Comparison of ENCODE assay signal across 11 cellular contexts in genomic region chr12:101021911-101022388, GRCh38.
DNase-seq lines count a peak whose midpoint lies in the region; TF ChIP-seq lines count a peak whose summit lies in the region.
"Had no signal": no experiment of that assay in that cellular context is flagged by ENCODE, and none has a peak within 500 bp of the region (broad histone marks: within the 10 kb centered on the region; RNA-seq: fewer than 3 reads in every experiment).

No MANE protein-coding gene starts in this region.

- H3K79me2 ChIP-seq in mammary epithelial cell (ENCODE audit: insufficient read depth, low read length) = no peaks in the 10 kb centered on the region

- in situ Hi-C loops in mammary epithelial cell (cut with MboI; ENCODE audit: low sequenced_read_pairs in 2 of 2) = no loop called here

- H3K27me3 ChIP-seq in mammary epithelial cell (ENCODE audit: insufficient read depth, low read length) = no peaks in the 10 kb centered on the region
- no peaks in the 10 kb centered on the region for H3K27me3 ChIP-seq in mesenchymal stem cell (ENCODE audit: control insufficient read depth in 1 of 2, insufficient read depth in 1 of 2, low read length in 2 of 2)

- no peak overlapping the region for H3K18ac ChIP-seq in mesenchymal stem cell (ENCODE audit: low read depth in 1 of 2, low read length in 2 of 2)

- no peaks in the 10 kb centered on the region for H3K36me3 ChIP-seq in mammary epithelial cell (ENCODE audit: insufficient read depth, low read length)
- H3K36me3 ChIP-seq in mesenchymal stem cell (ENCODE audit: control insufficient read depth in 1 of 2, insufficient read depth in 2 of 2, low read depth in 1 of 2, low read length in 2 of 2) = no peaks in the 10 kb centered on the region
- H3K36me3 ChIP-seq: WERI-Rb-1 had no signal

- no peak overlapping the region for H2AK5ac ChIP-seq in mesenchymal stem cell (ENCODE audit: low read length, severe bottlenecking)

- TF ChIP-seq CTCF in AG10803 (conservative IDR thresholded peaks at IDR 0.05; ENCODE audit: low read length) (no peak), mammary epithelial cell (conservative IDR thresholded peaks at IDR 0.05 in 1 of 2, IDR thresholded peaks at IDR 0.05 in 1 of 2; ENCODE audit: extremely low read depth in 1 of 2, insufficient read depth in 1 of 2, low read depth in 1 of 2, low read length in 2 of 2) (no peak), GM10266 (IDR thresholded peaks at IDR 0.05; ENCODE audit: control insufficient read depth, insufficient read depth, low read depth, missing control alignments) (no peak)

- H2BK5ac ChIP-seq in mesenchymal stem cell (ENCODE audit: low read depth, low read length, poor library complexity, severe bottlenecking) = no peak overlapping the region

- H3K9me3 ChIP-seq in mammary epithelial cell (replicated peaks; ENCODE audit: insufficient read depth, low read length) (peaks cover 3% of the 10 kb centered on the region), mesenchymal stem cell (ENCODE audit: control insufficient read depth, low read length) (no peaks in the 10 kb centered on the region)

- no peak overlapping the region for H3K4me3 ChIP-seq in AG10803 (ENCODE audit: low read length)
- no peak overlapping the region for H3K4me3 ChIP-seq in mammary epithelial cell (replicated peaks in 1 of 3; ENCODE audit: insufficient read depth in 1 of 3, low read depth in 2 of 3, low read length in 3 of 3)
- no peak overlapping the region for H3K4me3 ChIP-seq in mesenchymal stem cell (ENCODE audit: insufficient read depth in 1 of 2, low read depth in 1 of 2, low read length in 2 of 2)

- dilution Hi-C loops in mammary epithelial cell (cut with HindIII; ENCODE audit: low sequenced_read_pairs) = no loop called here

- no peak overlapping the region for H2BK120ac ChIP-seq in mesenchymal stem cell (ENCODE audit: low read depth, low read length)

- no peak overlapping the region for H4K8ac ChIP-seq in mesenchymal stem cell (ENCODE audit: low read length)

- H3K27ac ChIP-seq in mammary epithelial cell (ENCODE audit: insufficient read depth, low read depth, low read length) = peak overlapping the region; percentile 97
- peak overlapping the region; percentile 61 for H3K27ac ChIP-seq in mesenchymal stem cell (ENCODE audit: low read length, poor library complexity, severe bottlenecking)
- H3K27ac ChIP-seq: WERI-Rb-1 had no signal

- no peak overlapping the region for H2BK12ac ChIP-seq in mesenchymal stem cell (ENCODE audit: low read length in 2 of 2)

- H3K4me1 ChIP-seq in mammary epithelial cell (ENCODE audit: insufficient read depth, low read length) = peaks cover 49% of the 10 kb centered on the region
- H3K4me1 ChIP-seq in mesenchymal stem cell (ENCODE audit: control insufficient read depth, insufficient read depth, low read depth, low read length) = peaks cover 2% of the 10 kb centered on the region

- peak overlapping the region; percentile 37 for H3K9ac ChIP-seq in mammary epithelial cell (ENCODE audit: insufficient read depth, low read length)
- peak overlapping the region; percentile 76 for H3K9ac ChIP-seq in mesenchymal stem cell (ENCODE audit: low read length)

- no peak overlapping the region for H3K23ac ChIP-seq in mesenchymal stem cell (ENCODE audit: low read length in 2 of 2)

- H3K4me2 ChIP-seq in mammary epithelial cell (ENCODE audit: insufficient read depth, low read depth, low read length) (peak overlapping the region; percentile 73), mesenchymal stem cell (ENCODE audit: low read length, poor library complexity, severe bottlenecking) (no peak overlapping the region)

- H4K20me1 ChIP-seq in mammary epithelial cell (ENCODE audit: insufficient read depth, low read length) = no peaks in the 10 kb centered on the region

- no peak overlapping the region for H3K4ac ChIP-seq in mesenchymal stem cell (ENCODE audit: low read depth in 1 of 2, low read length in 2 of 2)

- no peak overlapping the region for H4K91ac ChIP-seq in mesenchymal stem cell (ENCODE audit: low read length)

- DNase-seq in AG10803 (ENCODE audit: low read depth) (peak; percentile 94), LoVo (ENCODE audit: low spot score) (peak; percentile 35), mammary epithelial cell (peak; percentile 79), mesenchymal stem cell (peak; percentile 82), NK-92 (lab: John Stamatoyannopoulos, UW; ENCODE audit: unreplicated experiment) (no peak), NCI-H1417 treated with DMSO at 0.1 percent for 48 hours (lab: John Stamatoyannopoulos, UW) (no peak), GM10266 (ENCODE audit: extremely low spot score) (no peak), NCI-H1417 (lab: John Stamatoyannopoulos, UW) (no peak)
- DNase-seq: H9, NCI-H82, WERI-Rb-1 had no signal

- H3K14ac ChIP-seq in mesenchymal stem cell (ENCODE audit: low read length in 2 of 2) = no peak overlapping the region

- H3K79me1 ChIP-seq in mesenchymal stem cell (replicated peaks; ENCODE audit: low read length, poor library complexity, severe bottlenecking) = no peaks in the 10 kb centered on the region

- BruUV-seq in mammary epithelial cell (replicated peaks; lab: Mats Ljungman, UMichigan) = no TSS peak

- H2BK15ac ChIP-seq in mesenchymal stem cell (ENCODE audit: low read depth, poor library complexity, severe bottlenecking) = no peak overlapping the region

- H2AFZ ChIP-seq in mammary epithelial cell (ENCODE audit: low read depth, low read length) = peak overlapping the region; percentile 36
- no peak overlapping the region for H2AFZ ChIP-seq in mesenchymal stem cell (ENCODE audit: low read depth, low read length)

- intact Hi-C loops in mammary epithelial cell (cut with micrococcal nuclease) = no loop called here

- CTCF ChIA-PET in mammary epithelial cell (lab: Charles Lee; ENCODE audit: low non-redundant PET) = interaction anchor here (0.7 to 0.9 kb wide), 3 partner anchors 94 to 1270 kb away, joined by 3 to 18 read pairs (median 4); no protein-coding TSS in a partner anchor

Comparison
In these comparisons a context has a peak if more than half of its experiments do, and no peak if none do; other contexts are left out.
1. DNase-seq: peak in AG10803 (single experiment), LoVo (single experiment), mammary epithelial cell (single experiment) and mesenchymal stem cell (single experiment); none in NK-92 (single experiment), NCI-H1417 treated with DMSO at 0.1 percent for 48 hours (single experiment), GM10266 (single experiment) and NCI-H1417 (0 of 3).